Comparison of ENCODE assay signal across 16 cellular contexts in genomic region chr11:68049509-68050370, GRCh38. TPM values are rescaled to one million over a fixed set of nuclear protein-coding genes. Genes with fewer than 3 reads are reported as not detected.
DNase-seq lines count a peak whose midpoint lies in the region; ATAC-seq and TF ChIP-seq lines count a peak whose summit lies in the region.
"Had no signal": no experiment of that assay in that cellular context is flagged by ENCODE, and none has a peak within 500 bp of the region (broad histone marks: within the 10 kb centered on the region; RNA-seq: fewer than 3 reads in every experiment).

No MANE protein-coding gene starts in this region.

- no peak overlapping the region for H2BK12ac ChIP-seq in mesenchymal stem cell (ENCODE audit: low read length in 2 of 2)

- 94% methylated on average over 40 of the region's 40 CpGs for WGBS in mesenchymal stem cell

- peak; percentile 32 for DNase-seq in GM20000 (ENCODE audit: low spot score)
- DNase-seq in astrocyte of the hippocampus (ENCODE audit: low read depth, low spot score), result peak; percentile 85
- DNase-seq in mesenchymal stem cell, result no peak
- DNase-seq: activated CD4-positive, alpha-beta T cell treated with anti-CD3 and anti-CD28 coated beads for 48 hours; GM23248; MM.1S; NCI-H187 treated with DMSO at 0.1 percent for 48 hours; NCI-H524; stimulated activated CD4-positive, alpha-beta T cell treated with anti-CD3 and anti-CD28 coated beads, Interleukin-4, amount 100 ng/mL, for 24 hours had no signal

- H3K9me3 ChIP-seq in mesenchymal stem cell (ENCODE audit: control insufficient read depth, low read length), result no peaks in the 10 kb centered on the region
- H3K9me3 ChIP-seq: BLaER1 treated with 17β-estradiol and CSF1 and Interleukin-3, amounts not matched to agents 10 nM and 100 nM; SJSA1; thoracic aorta had no signal

- no peak overlapping the region for H3K4me2 ChIP-seq in mesenchymal stem cell (ENCODE audit: low read length, poor library complexity, severe bottlenecking)
- H3K4me2 ChIP-seq: BLaER1 treated with 17β-estradiol and CSF1 and Interleukin-3, amounts not matched to agents 10 nM and 100 nM; hepatocyte had no signal

- ATAC-seq in HG03159 (IDR thresholded peaks at IDR 0.05; ENCODE audit: unreplicated experiment) (no peak), GM19328 (IDR thresholded peaks at IDR 0.05; ENCODE audit: unreplicated experiment) (no peak)

- no peak overlapping the region for H3K4ac ChIP-seq in mesenchymal stem cell (ENCODE audit: low read depth in 1 of 2, low read length in 2 of 2)

- H3K36me3 ChIP-seq in mesenchymal stem cell (ENCODE audit: control insufficient read depth in 1 of 2, insufficient read depth in 2 of 2, low read depth in 1 of 2, low read length in 2 of 2), result peaks cover 82 to 85% of the 10 kb centered on the region in 2 experiments

- no peaks in the 10 kb centered on the region for H3K27me3 ChIP-seq in mesenchymal stem cell (ENCODE audit: control insufficient read depth in 1 of 2, insufficient read depth in 1 of 2, low read length in 2 of 2)
- H3K27me3 ChIP-seq: BLaER1 treated with 17β-estradiol and CSF1 and Interleukin-3, amounts not matched to agents 10 nM and 100 nM; dorsolateral prefrontal cortex; hepatocyte; SJSA1 had no signal

- peak overlapping the region; percentile 28 for H4K8ac ChIP-seq in mesenchymal stem cell (ENCODE audit: low read length)

- TF ChIP-seq CTCF in GM20000 (IDR thresholded peaks at IDR 0.05; ENCODE audit: extremely low read depth, missing control alignments), result no peak

- H2BK5ac ChIP-seq in mesenchymal stem cell (ENCODE audit: low read depth, low read length, poor library complexity, severe bottlenecking), result no peak overlapping the region

- H3K14ac ChIP-seq in mesenchymal stem cell (ENCODE audit: low read length in 2 of 2), result no peak overlapping the region

- H2AFZ ChIP-seq in mesenchymal stem cell (ENCODE audit: low read depth, low read length), result no peak overlapping the region
- H2AFZ ChIP-seq: GM23248, hepatocyte had no signal

- H2BK15ac ChIP-seq in mesenchymal stem cell (ENCODE audit: low read depth, poor library complexity, severe bottlenecking), result no peak overlapping the region

- H3K4me1 ChIP-seq in mesenchymal stem cell (ENCODE audit: control insufficient read depth, insufficient read depth, low read depth, low read length), result peaks cover 57% of the 10 kb centered on the region

- H3K79me1 ChIP-seq in mesenchymal stem cell (replicated peaks; ENCODE audit: low read length, poor library complexity, severe bottlenecking), result peaks cover 17% of the 10 kb centered on the region

- H2BK120ac ChIP-seq in mesenchymal stem cell (ENCODE audit: low read depth, low read length), result no peak overlapping the region

- no peak overlapping the region for H3K23ac ChIP-seq in mesenchymal stem cell (ENCODE audit: low read length in 2 of 2)

- no peak overlapping the region for H3K18ac ChIP-seq in mesenchymal stem cell (ENCODE audit: low read depth in 1 of 2, low read length in 2 of 2)

- H3K27ac ChIP-seq in mesenchymal stem cell (ENCODE audit: low read length, poor library complexity, severe bottlenecking), result no peak overlapping the region
- H3K27ac ChIP-seq: GM23248, hepatocyte, SJSA1, thoracic aorta had no signal

- no peak overlapping the region for H2AK5ac ChIP-seq in mesenchymal stem cell (ENCODE audit: low read length, severe bottlenecking)

- H4K91ac ChIP-seq in mesenchymal stem cell (ENCODE audit: low read length), result no peak overlapping the region

- H3K4me3 ChIP-seq in mesenchymal stem cell (ENCODE audit: insufficient read depth in 1 of 2, low read depth in 1 of 2, low read length in 2 of 2), result no peak overlapping the region
- H3K4me3 ChIP-seq: BLaER1 treated with 17β-estradiol and CSF1 and Interleukin-3, amounts not matched to agents 10 nM and 100 nM; dorsolateral prefrontal cortex; GM23248; hepatocyte; SJSA1; thoracic aorta had no signal

- H3K9ac ChIP-seq in mesenchymal stem cell (ENCODE audit: low read length), result no peak overlapping the region
- H3K9ac ChIP-seq: GM23248 had no signal

RNA-seq across cellular contexts. Expression of gene TCIRG1, which starts 10.9 kb away (rescaled TPM):
- polyA plus RNA-seq in mesenchymal stem cell (2013, experiment 1 of 2), result 84.2 TPM
- 79.4 TPM for polyA plus RNA-seq in mesenchymal stem cell (2013, experiment 2 of 2)

RNA-seq across cellular contexts. Expression of gene NDUFS8, which starts 19.3 kb away (rescaled TPM):
- polyA plus RNA-seq in mesenchymal stem cell (2013, experiment 1 of 2), result 104 TPM
- 106 TPM for polyA plus RNA-seq in mesenchymal stem cell (2013, experiment 2 of 2)

RNA-seq across cellular contexts. Expression of gene ALDH3B1, which starts 39.6 kb away (rescaled TPM):
- 22.4 TPM for polyA plus RNA-seq in mesenchymal stem cell (2013, experiment 1 of 2)
- polyA plus RNA-seq in mesenchymal stem cell (2013, experiment 2 of 2), result 22.5 TPM

RNA-seq across cellular contexts. Expression of gene UNC93B1, which starts 45.8 kb away (rescaled TPM):
- 12.1 TPM for polyA plus RNA-seq in mesenchymal stem cell (2013, experiment 1 of 2)
- 11.5 TPM for polyA plus RNA-seq in mesenchymal stem cell (2013, experiment 2 of 2)
